ENCODE assay signal across 10 cellular contexts in genomic region chr2:121722479-121722878, GRCh38. TPM values are rescaled to one million over a fixed set of nuclear protein-coding genes. Genes with fewer than 3 reads are reported as not detected.
A peak's percentile ranks its signal among the peaks of the same experiment; 100 is the strongest.
DNase-seq lines count a peak whose midpoint lies in the region; ATAC-seq, FAIRE-seq and TF ChIP-seq lines count a peak whose summit lies in the region.
"Had no signal": no experiment of that assay in that cellular context is flagged by ENCODE, and none has a peak within 500 bp of the region (broad histone marks: within the 10 kb centered on the region; RNA-seq: fewer than 3 reads in every experiment).

No MANE protein-coding gene starts in this region.

- H3K27me3 Mint-ChIP-seq in mesothelial cell of epicardium (ENCODE audit: low read depth): no peaks in the 10 kb centered on the region

- peaks cover 4 to 8% of the 10 kb centered on the region in 2 donors for H3K36me3 Mint-ChIP-seq in activated naive CD4-positive, alpha-beta T cell treated with anti-CD3 and anti-CD28 coated beads, Interleukin-2, amount 50 U/mL, for 72 hours
- peaks cover 7% of the 10 kb centered on the region for H3K36me3 Mint-ChIP-seq in mesothelial cell of epicardium

- no peaks in the 10 kb centered on the region for H3K9me3 Mint-ChIP-seq in activated naive CD4-positive, alpha-beta T cell treated with anti-CD3 and anti-CD28 coated beads, Interleukin-2, amount 50 U/mL, for 72 hours
- H3K9me3 Mint-ChIP-seq in mesothelial cell of epicardium: no peaks in the 10 kb centered on the region

- H3K4me1 ChIP-seq in GM23248 (ENCODE audit: insufficient read depth) (peaks cover 27% of the 10 kb centered on the region), thyroid gland (no peaks in the 10 kb centered on the region)
- H3K4me1 ChIP-seq: right lobe of liver had no signal

- no peaks in the 10 kb centered on the region for H3K4me1 Mint-ChIP-seq in mesothelial cell of epicardium

- H3K36me3 ChIP-seq in GM23248 (ENCODE audit: low read depth): peaks cover 10% of the 10 kb centered on the region; the same call in 1 of the 2 replicates
- H3K36me3 ChIP-seq in thyroid gland: peaks cover 5 to 11% of the 10 kb centered on the region in 2 donors

- H3K4me3 ChIP-seq in AG09309 (ENCODE audit: control insufficient read depth, low read depth, low read length) (no peak overlapping the region), GM23248 (peak overlapping the region; percentile 42), thyroid gland (replicated peaks in 1 of 3) (no peak overlapping the region)
- H3K4me3 ChIP-seq: right lobe of liver had no signal

- H3K27ac Mint-ChIP-seq in activated naive CD4-positive, alpha-beta T cell treated with anti-CD3 and anti-CD28 coated beads, Interleukin-2, amount 50 U/mL, for 72 hours: peak overlapping the region; percentile 94 to 96
- no peak overlapping the region for H3K27ac Mint-ChIP-seq in mesothelial cell of epicardium

- ATAC-seq in activated naive CD4-positive, alpha-beta T cell treated with anti-CD3 and anti-CD28 coated beads, Interleukin-2, amount 50 U/mL, for 72 hours: peak; percentile 94
- ATAC-seq in GM21786 (IDR thresholded peaks at IDR 0.05; ENCODE audit: unreplicated experiment): no peak

- H3F3A ChIP-seq in GM23248 (ENCODE audit: insufficient read depth): peaks cover 47% of the 10 kb centered on the region

- no peak for TF ChIP-seq POLR2A in thyroid gland (IDR thresholded peaks at IDR 0.05)

- no peaks in the 10 kb centered on the region for H3K9me3 ChIP-seq in GM23248 (ENCODE audit: low read depth)
- H3K9me3 ChIP-seq in thyroid gland: no peaks in the 10 kb centered on the region
- H3K9me3 ChIP-seq: right lobe of liver had no signal

- no peak for FAIRE-seq in GM19239 (lab: Jason Lieb, UNC)

- H2AFZ ChIP-seq in GM23248: peak overlapping the region; percentile 50; the same call in 1 of the 2 replicates

- no peak for TF ChIP-seq CTCF in AG09309 (IDR thresholded peaks at IDR 0.05; ENCODE audit: control insufficient read depth, insufficient read depth, low read depth, low read length, missing control alignments)
- TF ChIP-seq CTCF in thyroid gland (IDR thresholded peaks at IDR 0.05): no peak
- no peak for TF ChIP-seq CTCF in mesothelial cell of epicardium (IDR thresholded peaks at IDR 0.05; ENCODE audit: unreplicated experiment)

- H3K79me2 ChIP-seq in GM23248 (ENCODE audit: insufficient read depth): no peaks in the 10 kb centered on the region

- intact Hi-C loops in thyroid gland (cut with DNase I): loop anchor here (5.0 kb wide), 1 partner anchor 195 kb away; no protein-coding TSS in a partner anchor

- peak overlapping the region; percentile 93 for H3K27ac ChIP-seq in GM23248
- no peak overlapping the region for H3K27ac ChIP-seq in thyroid gland
- H3K27ac ChIP-seq: right lobe of liver had no signal

- no peaks in the 10 kb centered on the region for H3K9me2 ChIP-seq in GM23248 (ENCODE audit: insufficient read depth)

- peak overlapping the region; percentile 69 for H3K9ac ChIP-seq in GM23248

- 20 to 21% methylated on average over 5 of the region's 5 CpGs for WGBS in GM23248 (ENCODE audit: low coverage in 1 of 2, low lambda C conversion rate in 2 of 2, missing lambda C conversion rate in 2 of 2), 2 experiments
- WGBS in thyroid gland, 2 donors: 78 to 81% methylated on average over 5 of the region's 5 CpGs

- no peak overlapping the region for H3K4me3 Mint-ChIP-seq in mesothelial cell of epicardium

- DNase-seq in AG09309 (ENCODE audit: low read depth): peak; percentile 28
- peak; percentile 90 for DNase-seq in GM23248
- peak; percentile 30 to 41 for DNase-seq in activated naive CD4-positive, alpha-beta T cell treated with anti-CD3 and anti-CD28 coated beads, Interleukin-2, amount 50 U/mL, for 72 hours (ENCODE audit: low spot score in 2 of 2)
- DNase-seq in inferior parietal cortex (ENCODE audit: extremely low spot score): peak; percentile 34
- no peak for DNase-seq in GM19239 (ENCODE audit: insufficient read length, low spot score)
- DNase-seq in thyroid gland: no peak
- no peak for DNase-seq in mesothelial cell of epicardium (ENCODE audit: low spot score in 2 of 2, unreplicated experiment in 2 of 2)
- DNase-seq: central memory CD4-positive, alpha-beta T cell; right lobe of liver had no signal

- H4K20me1 ChIP-seq in GM23248 (ENCODE audit: insufficient read depth): no peaks in the 10 kb centered on the region

- H3K27me3 ChIP-seq in GM23248 (replicated peaks; ENCODE audit: insufficient read depth): no peaks in the 10 kb centered on the region
- H3K27me3 ChIP-seq in thyroid gland: no peaks in the 10 kb centered on the region
- H3K27me3 ChIP-seq: right lobe of liver had no signal

- in situ Hi-C loops in GM23248 (cut with MboI): loop anchor here (25.0 kb wide), 3 partner anchors 185 to 635 kb away; partner anchors contain the start of gene RNU4ATAC

- peak overlapping the region; percentile 85 for H3K4me2 ChIP-seq in GM23248 (ENCODE audit: unreplicated experiment)

RNA-seq across cellular contexts. Expression of gene NIFK, which starts 14.2 kb away (rescaled TPM):
- 42.5 and 56.2 TPM in 2 replicates for total RNA-seq in GM23248 (2014; rRNA removed; shearing (Covaris generic))
- polyA plus RNA-seq in GM23248 (2016; fragmentation: Nextera tagmentation; extraction: Ambion mirVana): 101 and 107 TPM in 2 replicates
- 100 to 1,000 TPM in 1 of 2 donors, 10 to 100 TPM in 1; 97.3 to 157 TPM for total RNA-seq in activated naive CD4-positive, alpha-beta T cell treated with anti-CD3 and anti-CD28 coated beads, Interleukin-2, amount 50 U/mL, for 72 hours
- total RNA-seq in thyroid gland (10 to 100 TPM; 19.1 to 72.2 (median 35.4) TPM), mesothelial cell of epicardium (46.6 to 54.2 TPM (median 50.7 TPM) in 3 replicates)

RNA-seq across cellular contexts. Expression of gene TSN, which starts 33.0 kb away (rescaled TPM):
- 65.7 and 79.0 TPM in 2 replicates for total RNA-seq in GM23248 (2014; rRNA removed; shearing (Covaris generic))
- 74.6 and 78.9 TPM in 2 replicates for polyA plus RNA-seq in GM23248 (2016; fragmentation: Nextera tagmentation; extraction: Ambion mirVana)
- total RNA-seq in activated naive CD4-positive, alpha-beta T cell treated with anti-CD3 and anti-CD28 coated beads, Interleukin-2, amount 50 U/mL, for 72 hours: 10 to 100 TPM; 63.9 to 75.1 TPM
- 10 to 100 TPM; 41.4 to 50.8 (median 43.0) TPM for total RNA-seq in thyroid gland
- total RNA-seq in mesothelial cell of epicardium: 60.4 to 63.4 TPM (median 63.1 TPM) in 3 replicates

Comparison
In these comparisons a context has a peak if more than half of its experiments do, and no peak if none do; other contexts are left out.
1. DNase-seq: peak in AG09309 (single experiment), GM23248 (single experiment), activated naive CD4-positive, alpha-beta T cell treated with anti-CD3 and anti-CD28 coated beads, Interleukin-2, amount 50 U/mL, for 72 hours (2 of 2) and inferior parietal cortex (single experiment); none in GM19239 (single experiment), thyroid gland (0 of 2) and mesothelial cell of epicardium (0 of 2).